8 cellular contexts compared by ENCODE assay signal in genomic region chr7:151517601-151518104, GRCh38. TPM values are rescaled to one million over a fixed set of nuclear protein-coding genes. Genes with fewer than 3 reads are reported as not detected.
DNase-seq lines count a peak whose midpoint lies in the region; ATAC-seq and TF ChIP-seq lines count a peak whose summit lies in the region.

No MANE protein-coding gene starts in this region.

- H3K36me3 ChIP-seq in BE2C (peaks cover 5% of the 10 kb centered on the region), KOPT-K1 (ENCODE audit: insufficient read depth, low read length) (peaks cover 31% of the 10 kb centered on the region; the same call in 1 of the 2 replicates)

- peak overlapping the region; percentile 96 for H3K27ac ChIP-seq in KOPT-K1 (ENCODE audit: low read depth, low read length, poor library complexity, severe bottlenecking)
- H3K27ac ChIP-seq in cingulate gyrus (ENCODE audit: low read depth, low read length), result peak overlapping the region; percentile 79

- peak overlapping the region; percentile 94 for H3K4me3 ChIP-seq in BE2C (ENCODE audit: low read depth, low read length)

- H3K4me3 Mint-ChIP-seq in natural killer cell, result peak overlapping the region; percentile 94

- H3K27me3 ChIP-seq in BE2C, result no peaks in the 10 kb centered on the region

- H3K9me3 Mint-ChIP-seq in natural killer cell, result no peaks in the 10 kb centered on the region

- no peak for TF ChIP-seq CTCF in BE2C (IDR thresholded peaks at IDR 0.05; ENCODE audit: low read depth, low read length)
- TF ChIP-seq CTCF in natural killer cell (IDR thresholded peaks at IDR 0.05), result no peak

- H3K36me3 Mint-ChIP-seq in natural killer cell, result no peaks in the 10 kb centered on the region

- no peaks in the 10 kb centered on the region for H3K4me1 ChIP-seq in BE2C

- H3K27ac Mint-ChIP-seq in natural killer cell, result peak overlapping the region; percentile 92 to 93

- intact Hi-C loops in natural killer cell (cut with micrococcal nuclease), result loop anchor here (1.0 to 10.0 kb wide), 4 partner anchors 12 to 510 kb away; partner anchors contain the start of genes GALNT11 and NUB1

- H3K9me3 ChIP-seq in BE2C (peaks cover 7% of the 10 kb centered on the region; the same call in 1 of the 2 replicates), KOPT-K1 (ENCODE audit: insufficient read depth, low read length, poor library complexity, severe bottlenecking) (peaks cover 30% of the 10 kb centered on the region)

- ATAC-seq in natural killer cell, result no peak
- no peak for ATAC-seq in HG03342 (IDR thresholded peaks at IDR 0.05; ENCODE audit: unreplicated experiment)

- no peaks in the 10 kb centered on the region for H3K27me3 Mint-ChIP-seq in natural killer cell (ENCODE audit: low read depth in 2 of 2)

- DNase-seq in BE2C (no peak), natural killer cell (no peak), SW480 (ENCODE audit: low spot score) (no peak), NCI-H1048 (lab: John Stamatoyannopoulos, UW) (no peak), NOMO-1 treated with dmso at 0.1 percent for 144 hours (lab: John Stamatoyannopoulos, UW; ENCODE audit: unreplicated experiment) (no peak)

- peaks cover 58 to 60% of the 10 kb centered on the region in 2 donors for H3K4me1 Mint-ChIP-seq in natural killer cell

RNA-seq across cellular contexts. Expression of gene RHEB, which starts 2.0 kb away (rescaled TPM):
- polyA plus RNA-seq in BE2C (2012; ENCODE audit: insufficient read depth, insufficient read length, low read depth), result 88.3 TPM
- 10 to 100 TPM; 51.0 to 63.3 (median 63.3) TPM for total RNA-seq in natural killer cell
